Comparison of ENCODE assay signal across 16 cellular contexts in genomic region chr3:186955898-186956696, GRCh38. TPM values are rescaled to one million over a fixed set of nuclear protein-coding genes. Genes with fewer than 3 reads are reported as not detected.
A peak's percentile ranks its signal among the peaks of the same experiment; 100 is the strongest.
DNase-seq lines count a peak whose midpoint lies in the region; ATAC-seq and TF ChIP-seq lines count a peak whose summit lies in the region.
"Had no signal": no experiment of that assay in that cellular context is flagged by ENCODE, and none has a peak within 500 bp of the region (broad histone marks: within the 10 kb centered on the region; RNA-seq: fewer than 3 reads in every experiment).

No MANE protein-coding gene starts in this region.

- H3K36me3 ChIP-seq in CD4-positive, alpha-beta memory T cell (ENCODE audit: insufficient read depth, low read length), result no peaks in the 10 kb centered on the region
- H3K36me3 ChIP-seq in SK-N-MC (ENCODE audit: insufficient read depth, low read length), result no peaks in the 10 kb centered on the region; the same call in 1 of the 2 replicates
- H3K36me3 ChIP-seq in cardiac muscle cell, result no peaks in the 10 kb centered on the region

- peaks cover 68% of the 10 kb centered on the region for H3K4me1 ChIP-seq in CD4-positive, alpha-beta memory T cell (ENCODE audit: insufficient read depth, low read length)
- H3K4me1 ChIP-seq in cardiac muscle cell (ENCODE audit: low read depth), result peaks cover 20% of the 10 kb centered on the region

- H3K27me3 ChIP-seq in CD4-positive, alpha-beta memory T cell (ENCODE audit: insufficient read depth, low read length), result no peaks in the 10 kb centered on the region
- H3K27me3 ChIP-seq in cardiac muscle cell, result no peaks in the 10 kb centered on the region

- H3K4me3 Mint-ChIP-seq in CD4-positive, alpha-beta memory T cell, result peak overlapping the region in 2 of 8 donors; percentile 43 to 52
- H3K4me3 Mint-ChIP-seq in naive thymus-derived CD8-positive, alpha-beta T cell, result peak overlapping the region in 1 of 10 donors; percentile 46
- no peak overlapping the region for H3K4me3 Mint-ChIP-seq in T-helper 2 cell treated with Interferon-gamma antibody and Interleukin-4, amounts not matched to agents 5 μg/mL and 100 μg/mL, for 36 hours
- H3K4me3 Mint-ChIP-seq: activated CD4-positive, alpha-beta T cell treated with anti-CD3 and anti-CD28 coated beads for 36 hours; T-helper 1 cell treated with Interleukin-12 subunit alpha and Interleukin-12 subunit beta and Interleukin-4 antibody, amounts not matched to agents 30 μg/mL and 1 μg/mL, for 36 hours had no signal

- H3K4me3 ChIP-seq in CD4-positive, alpha-beta memory T cell (ENCODE audit: low read length in 2 of 2), result no peak overlapping the region
- H3K4me3 ChIP-seq in SK-N-MC, result no peak overlapping the region
- no peak overlapping the region for H3K4me3 ChIP-seq in cardiac muscle cell

- TF ChIP-seq CTCF in cardiac muscle cell (IDR thresholded peaks at IDR 0.05; ENCODE audit: low read depth, low read length), result no peak

- H3K27ac ChIP-seq in CD4-positive, alpha-beta memory T cell (ENCODE audit: low read depth, low read length), result no peak overlapping the region
- no peak overlapping the region for H3K27ac ChIP-seq in SK-N-MC
- H3K27ac ChIP-seq in cardiac muscle cell, result peak overlapping the region; percentile 76

- H3K27ac Mint-ChIP-seq in CD4-positive, alpha-beta memory T cell, result peak overlapping the region in 6 of 7 donors; percentile 9 to 79 (median 43)
- peak overlapping the region in 6 of 10 donors; percentile 20 to 87 (median 50) for H3K27ac Mint-ChIP-seq in naive thymus-derived CD8-positive, alpha-beta T cell
- no peak overlapping the region for H3K27ac Mint-ChIP-seq in T-helper 2 cell treated with Interferon-gamma antibody and Interleukin-4, amounts not matched to agents 5 μg/mL and 100 μg/mL, for 36 hours
- H3K27ac Mint-ChIP-seq: activated CD4-positive, alpha-beta T cell treated with anti-CD3 and anti-CD28 coated beads for 36 hours; T-helper 1 cell treated with Interleukin-12 subunit alpha and Interleukin-12 subunit beta and Interleukin-4 antibody, amounts not matched to agents 30 μg/mL and 1 μg/mL, for 36 hours had no signal

- CTCF ChIA-PET in CD4-positive, alpha-beta memory T cell (lab: Charles Lee; ENCODE audit: partially characterized antibody), result interaction anchor here (1.1 kb wide), 1 partner anchor 107 kb away, joined by 3 read pairs; no protein-coding TSS in a partner anchor
- CTCF ChIA-PET in HEK293T (lab: Yijun Ruan, JAX), result no interaction called here

- ATAC-seq in naive thymus-derived CD8-positive, alpha-beta T cell, result no peak
- ATAC-seq: activated CD4-positive, alpha-beta T cell treated with anti-CD3 and anti-CD28 coated beads for 36 hours; HCT116; Panc1 had no signal

- DNase-seq in CD4-positive, alpha-beta memory T cell, result no peak
- no peak for DNase-seq in SK-N-MC (ENCODE audit: low read depth, low spot score)
- peak in 1 of 2 donors; percentile 29 for DNase-seq in cardiac muscle cell (ENCODE audit: low read depth in 1 of 2, low spot score in 1 of 2)
- DNase-seq in naive thymus-derived CD8-positive, alpha-beta T cell, result no peak
- no peak for DNase-seq in KBM-7
- DNase-seq in AG08396 (ENCODE audit: low spot score), result no peak
- DNase-seq in T-helper 2 cell treated with Interferon-gamma antibody and Interleukin-4, amounts not matched to agents 5 μg/mL and 100 μg/mL, for 36 hours (ENCODE audit: low spot score), result no peak
- DNase-seq in HEK293T (ENCODE audit: extremely low spot score), result no peak
- DNase-seq: activated CD4-positive, alpha-beta T cell treated with anti-CD3 and anti-CD28 coated beads for 36 hours; activated T-cell treated with anti-CD3 and anti-CD28 coated beads, Interleukin-2, amount 50 U/mL, for 1 hour; NCI-H1694; NCI-H524 treated with DMSO at 0.1 percent for 48 hours; stimulated activated CD4-positive, alpha-beta T cell treated with anti-CD3 and anti-CD28 coated beads, Interleukin-12 subunit alpha, Interleukin-12 subunit beta, amount 100 ng/mL, for 4 hours had no signal

- peak overlapping the region; percentile 8 for H3K9ac ChIP-seq in SK-N-MC (ENCODE audit: insufficient read length)

- POLR2A ChIA-PET in CD4-positive, alpha-beta memory T cell (lab: Charles Lee; ENCODE audit: partially characterized antibody), result interaction anchor here (0.6 kb wide), 1 partner anchor 109 kb away, joined by 4 read pairs; no protein-coding TSS in a partner anchor
- POLR2A ChIA-PET in naive thymus-derived CD8-positive, alpha-beta T cell (lab: Charles Lee), result interaction anchor here (0.7 kb wide), 1 partner anchor 69 kb away, joined by 3 read pairs; no protein-coding TSS in a partner anchor
- POLR2A ChIA-PET in HEK293T (lab: Yijun Ruan, JAX), result no interaction called here

- peaks cover 0 to 7% (median 0%) of the 10 kb centered on the region in 8 donors for H3K9me3 Mint-ChIP-seq in CD4-positive, alpha-beta memory T cell
- peaks cover 0 to 7% (median 0%) of the 10 kb centered on the region in 9 donors for H3K9me3 Mint-ChIP-seq in naive thymus-derived CD8-positive, alpha-beta T cell
- peaks cover 19% of the 10 kb centered on the region for H3K9me3 Mint-ChIP-seq in T-helper 2 cell treated with Interferon-gamma antibody and Interleukin-4, amounts not matched to agents 5 μg/mL and 100 μg/mL, for 36 hours

- intact Hi-C loops in CD4-positive, alpha-beta memory T cell (cut with micrococcal nuclease), result no loop called here

- peaks cover 34 to 38% of the 10 kb centered on the region in 2 donors for H3K36me3 Mint-ChIP-seq in CD4-positive, alpha-beta memory T cell
- H3K36me3 Mint-ChIP-seq in naive thymus-derived CD8-positive, alpha-beta T cell, result peaks cover 11 to 33% (median 20%) of the 10 kb centered on the region in 3 donors
- peaks cover 64% of the 10 kb centered on the region for H3K36me3 Mint-ChIP-seq in T-helper 2 cell treated with Interferon-gamma antibody and Interleukin-4, amounts not matched to agents 5 μg/mL and 100 μg/mL, for 36 hours (ENCODE audit: low read depth)

- H3K9me3 ChIP-seq in CD4-positive, alpha-beta memory T cell (ENCODE audit: control insufficient read depth in 1 of 2, low read length in 2 of 2), result no peaks in the 10 kb centered on the region
- H3K9me3 ChIP-seq in SK-N-MC (ENCODE audit: low read depth, low read length) (no peaks in the 10 kb centered on the region), cardiac muscle cell (ENCODE audit: low read depth) (no peaks in the 10 kb centered on the region)

- no peaks in the 10 kb centered on the region for H3K27me3 Mint-ChIP-seq in CD4-positive, alpha-beta memory T cell
- H3K27me3 Mint-ChIP-seq in naive thymus-derived CD8-positive, alpha-beta T cell, result no peaks in the 10 kb centered on the region
- H3K27me3 Mint-ChIP-seq in T-helper 2 cell treated with Interferon-gamma antibody and Interleukin-4, amounts not matched to agents 5 μg/mL and 100 μg/mL, for 36 hours (ENCODE audit: low read depth), result no peaks in the 10 kb centered on the region
- H3K27me3 Mint-ChIP-seq: activated CD4-positive, alpha-beta T cell treated with anti-CD3 and anti-CD28 coated beads for 36 hours had no signal

- H3K4me1 Mint-ChIP-seq in CD4-positive, alpha-beta memory T cell, result peaks cover 58 to 83% (median 72%) of the 10 kb centered on the region in 4 donors
- peaks cover 47 to 88% (median 79%) of the 10 kb centered on the region in 4 donors for H3K4me1 Mint-ChIP-seq in naive thymus-derived CD8-positive, alpha-beta T cell
- H3K4me1 Mint-ChIP-seq in T-helper 2 cell treated with Interferon-gamma antibody and Interleukin-4, amounts not matched to agents 5 μg/mL and 100 μg/mL, for 36 hours (ENCODE audit: low read depth), result peaks cover 58% of the 10 kb centered on the region

- in situ Hi-C loops in KBM-7 (cut with MboI; ENCODE audit: low pct_unique_long_range_greater_than_20kb, low sequenced_read_pairs), result no loop called here

TF ChIP-seq in HEK293T, 16 proteins besides CTCF, POLR2A, EP300 and RAD21:
- no peak for TF ChIP-seq ZNF384 (IDR thresholded peaks at IDR 0.05)
- no peak for TF ChIP-seq NFRKB (IDR thresholded peaks at IDR 0.05)
- TF ChIP-seq FOXA1 (IDR thresholded peaks at IDR 0.05), result no peak
- TF ChIP-seq CTBP1 (IDR thresholded peaks at IDR 0.05; ENCODE audit: borderline replicate concordance), result no peak
- no peak for TF ChIP-seq PKNOX1 (IDR thresholded peaks at IDR 0.05)
- no peak for TF ChIP-seq L3MBTL2 (conservative IDR thresholded peaks at IDR 0.05)
- TF ChIP-seq TARDBP (IDR thresholded peaks at IDR 0.05), result no peak
- no peak for TF ChIP-seq ELF4 (IDR thresholded peaks at IDR 0.05)
- TF ChIP-seq FOXK2 (IDR thresholded peaks at IDR 0.05), result no peak
- no peak for TF ChIP-seq BHLHE40 (IDR thresholded peaks at IDR 0.05; ENCODE audit: borderline replicate concordance)
- TF ChIP-seq FOXM1 (IDR thresholded peaks at IDR 0.05; ENCODE audit: borderline replicate concordance), result no peak
- TF ChIP-seq SUZ12 (IDR thresholded peaks at IDR 0.05), result no peak
TF ChIP-seq in HEK293T: peak in this region for 0.

RNA-seq across cellular contexts. Expression of gene ST6GAL1, which starts 25.8 kb away (rescaled TPM):
- total RNA-seq in CD4-positive, alpha-beta memory T cell, result 100 to 1,000 TPM; 222 to 232 TPM
- 100 to 1,000 TPM; 165 to 172 TPM for polyA plus RNA-seq in CD4-positive, alpha-beta memory T cell
- 70.1 and 123 TPM in 2 replicates for total RNA-seq in cardiac muscle cell
- polyA plus RNA-seq in cardiac muscle cell, result 62.9 and 64.3 TPM in 2 replicates
- total RNA-seq in naive thymus-derived CD8-positive, alpha-beta T cell, result 100 to 1,000 TPM; 223 to 250 TPM
- 100 to 1,000 TPM; 139 to 237 (median 167) TPM for polyA plus RNA-seq in naive thymus-derived CD8-positive, alpha-beta T cell
